8 cellular contexts compared by ENCODE assay signal in genomic region chr3:101676219-101676764, GRCh38. TPM values are rescaled to one million over a fixed set of nuclear protein-coding genes. Genes with fewer than 3 reads are reported as not detected.
DNase-seq lines count a peak whose midpoint lies in the region; ATAC-seq, FAIRE-seq and TF ChIP-seq lines count a peak whose summit lies in the region.

No MANE protein-coding gene starts in this region.

- peaks cover 8% of the 10 kb centered on the region for H3K36me3 Mint-ChIP-seq in astrocyte (ENCODE audit: low read depth, unreplicated experiment)

- H3K36me3 ChIP-seq in astrocyte (ENCODE audit: insufficient read depth, low read length), result peaks cover 15% of the 10 kb centered on the region

- H3K27me3 ChIP-seq in astrocyte (ENCODE audit: insufficient read depth, low read length), result no peaks in the 10 kb centered on the region

- TF ChIP-seq CTCF in RWPE1 (conservative IDR thresholded peaks at IDR 0.05; ENCODE audit: low read depth) (no peak), astrocyte (IDR thresholded peaks at IDR 0.05; ENCODE audit: insufficient read depth, low read depth, low read length) (no peak)

- FAIRE-seq in astrocyte (lab: Jason Lieb, UNC), result no peak

- DNase-seq in RWPE1 (ENCODE audit: low spot score) (peak; percentile 92), astrocyte (ENCODE audit: low read depth) (peak; percentile 93), NCI-H774 (lab: John Stamatoyannopoulos, UW) (no peak)
- DNase-seq in effector CD8-positive, alpha-beta T cell (lab: John Stamatoyannopoulos, UW), result no peak

- TF ChIP-seq POLR2A in GM15510 (IDR thresholded peaks at IDR 0.05; ENCODE audit: borderline replicate concordance, extremely low read depth, insufficient read length), result peak; percentile 67

- CTCF ChIA-PET in RWPE1 (lab: Yijun Ruan, JAX), result interaction anchor here (0.6 to 1.1 kb wide), 2 partner anchors 87 to 103 kb away, joined by 4 to 5 read pairs; partner anchors contain the start of gene PCNP

- H3K9me3 Mint-ChIP-seq in astrocyte (ENCODE audit: unreplicated experiment), result no peaks in the 10 kb centered on the region

- H2AFZ ChIP-seq in astrocyte (ENCODE audit: low read depth, low read length), result peak overlapping the region; percentile 85

- H3K27ac Mint-ChIP-seq in astrocyte (ENCODE audit: unreplicated experiment), result peak overlapping the region; percentile 75

- peak overlapping the region; percentile 85 for H3K4me2 ChIP-seq in astrocyte (ENCODE audit: low read length)

- peaks cover 53% of the 10 kb centered on the region for H3K79me2 ChIP-seq in astrocyte (ENCODE audit: insufficient read depth, low read length)

- POLR2A ChIA-PET in RWPE1 (lab: Yijun Ruan, JAX; ENCODE audit: low non-redundant PET), result interaction anchor here (0.9 to 1.5 kb wide), 2 partner anchors 10 to 102 kb away, joined by 4 to 6 read pairs; partner anchors contain the start of genes PCNP and RPL24

- no peaks in the 10 kb centered on the region for H3K9me3 ChIP-seq in astrocyte (ENCODE audit: insufficient read depth, low read depth, low read length)

- peak overlapping the region; percentile 95 for H3K4me3 Mint-ChIP-seq in astrocyte (ENCODE audit: unreplicated experiment)

- peaks cover 10% of the 10 kb centered on the region for H3K4me1 ChIP-seq in astrocyte (ENCODE audit: insufficient read depth, low read length)

- H3K27me3 Mint-ChIP-seq in astrocyte (ENCODE audit: low read depth, unreplicated experiment), result no peaks in the 10 kb centered on the region

- peak; percentile 83 for ATAC-seq in HG02852 (IDR thresholded peaks at IDR 0.05; ENCODE audit: unreplicated experiment)

- peak overlapping the region; percentile 89 for H3K4me3 ChIP-seq in astrocyte (ENCODE audit: insufficient read depth, low read depth, low read length)
- H3K4me3 ChIP-seq in iPS-11a (ENCODE audit: low read depth, low read length), result peak overlapping the region; percentile 96
- H3K4me3 ChIP-seq in skin epidermis, result peak overlapping the region; percentile 61 to 100 (median 97)

- peaks cover 7% of the 10 kb centered on the region for H3K4me1 Mint-ChIP-seq in astrocyte (ENCODE audit: low read depth, unreplicated experiment)

- peaks cover 52% of the 10 kb centered on the region for H4K20me1 ChIP-seq in astrocyte (ENCODE audit: insufficient read depth, low read length)

- H3K27ac ChIP-seq in RWPE1, result peak overlapping the region; percentile 96
- H3K27ac ChIP-seq in astrocyte (ENCODE audit: low read depth, low read length), result peak overlapping the region; percentile 90
- H3K27ac ChIP-seq in skin epidermis, result peak overlapping the region; percentile 66 to 99 (median 96)

- H3K9ac ChIP-seq in astrocyte (ENCODE audit: low read length), result peak overlapping the region; percentile 97

RNA-seq across cellular contexts. Expression of gene ZBTB11, which starts 0.6 kb away (rescaled TPM):
- total RNA-seq in astrocyte, result 19.4 and 20.9 TPM in 2 replicates

RNA-seq across cellular contexts. Expression of gene RPL24, which starts 10.2 kb away (rescaled TPM):
- 939 and 1,022 TPM in 2 replicates for total RNA-seq in astrocyte

RNA-seq across cellular contexts. Expression of gene CEP97, which starts 48.1 kb away (rescaled TPM):
- 10.1 and 11.5 TPM in 2 replicates for total RNA-seq in astrocyte

Comparison
In these comparisons a context has a peak if more than half of its experiments do, and no peak if none do; other contexts are left out.
1. DNase-seq: peak in RWPE1 (single experiment) and astrocyte (single experiment); none in NCI-H774 (single experiment) and effector CD8-positive, alpha-beta T cell (single experiment).
2. Peak in every context shown above with its lines, with median percentiles within 50 percentile points of each other: H3K27ac ChIP-seq and H3K4me3 ChIP-seq.